25 cellular contexts compared by ENCODE assay signal in the genomic region with DNA sequence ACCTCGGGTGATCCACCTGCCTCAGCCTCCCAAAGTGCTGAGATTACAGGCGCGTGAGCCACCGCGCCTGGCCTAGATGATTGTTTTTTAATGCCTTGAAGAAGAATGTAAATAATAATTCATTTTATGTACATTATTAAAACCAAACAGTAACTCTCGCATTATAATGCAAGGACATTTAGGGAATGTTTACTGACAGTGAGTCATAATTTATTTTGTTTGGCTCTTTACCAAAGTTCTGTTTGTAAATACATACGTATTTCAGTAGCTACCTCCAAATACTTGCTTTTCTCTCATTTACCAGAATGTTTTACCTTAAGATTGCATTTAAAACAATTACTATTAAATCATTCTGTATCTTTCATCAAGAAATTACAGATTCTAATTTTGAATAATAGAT. TPM values are rescaled to one million over a fixed set of nuclear protein-coding genes. Genes with fewer than 3 reads are reported as not detected.
"Had no signal": no experiment of that assay in that cellular context is flagged by ENCODE, and none has a peak within 500 bp of the region (broad histone marks: within the 10 kb centered on the region; RNA-seq: fewer than 3 reads in every experiment).

No MANE protein-coding gene starts in this region.

- H3K27me3 ChIP-seq: neural progenitor cell, ovary, testis had no signal

- H3K27ac ChIP-seq: neural progenitor cell, ovary, right atrium auricular region, sigmoid colon, skin epidermis, testis, tibial nerve, upper lobe of right lung, vagina had no signal

- FAIRE-seq: endothelial cell of umbilical vein had no signal

- ATAC-seq: left colon; left ventricle myocardium superior; natural killer cell treated with Interleukin-12 subunit alpha and Interleukin-12 subunit beta and Interleukin-15 and Interleukin-18, amount 100 ng/mL, for 72 hours; stimulated activated naive B cell treated with anti-CD40 and anti-IgM and Interleukin-4, amounts not matched to agents 10 μg/mL and 1 μg/mL and 100 μg/mL, for 72 hours; stimulated activated naive CD8-positive, alpha-beta T cell treated with anti-CD3 and anti-CD28 coated beads, Interleukin-15, amount 100 ng/mL, for 72 hours; upper lobe of right lung had no signal

- H3K9me3 ChIP-seq: ovary, right atrium auricular region, sigmoid colon, testis, tibial nerve, upper lobe of right lung, vagina had no signal

- H3K4me3 ChIP-seq: lung, neural progenitor cell, ovary, right atrium auricular region, sigmoid colon, skin epidermis, testis, tibial nerve, upper lobe of right lung, vagina had no signal

- DNase-seq: endodermal cell; foreskin melanocyte; head of caudate nucleus; hippocampal formation; left colon; left ventricle myocardium superior; mesenchymal stem cell; midbrain; nucleus accumbens; ovary; sigmoid colon; stimulated activated CD4-positive, alpha-beta T cell treated with anti-CD3 and anti-CD28 coated beads, Interleukin-2, amount 100 ng/mL, for 24 hours; stimulated activated CD4-positive, alpha-beta T cell treated with anti-CD3 and anti-CD28 coated beads, Interleukin-4, amount 100 ng/mL, for 4 hours; stimulated activated naive B cell treated with anti-CD40 and anti-IgM and Interleukin-4, amounts not matched to agents 10 μg/mL and 1 μg/mL and 100 μg/mL, for 72 hours; stimulated activated naive CD8-positive, alpha-beta T cell treated with anti-CD3 and anti-CD28 coated beads, Interleukin-15, amount 100 ng/mL, for 72 hours; testis; upper lobe of right lung had no signal

- H3K36me3 ChIP-seq: neural progenitor cell, ovary, right atrium auricular region, sigmoid colon, tibial nerve, upper lobe of right lung, vagina had no signal

- H3K4me1 ChIP-seq: testis, upper lobe of right lung had no signal

- H3K4me2 ChIP-seq: neural progenitor cell had no signal

RNA-seq across cellular contexts. Expression of a gene that starts 3.0 kb away (rescaled TPM):
- total RNA-seq: endothelial cell of umbilical vein, left ventricle myocardium superior had no signal
- polyA plus RNA-seq: endothelial cell of umbilical vein had no signal
